Comparison of ENCODE assay signal across 25 cellular contexts in genomic region chr9:73741316-73741715, GRCh38.
"Had no signal": no experiment of that assay in that cellular context is flagged by ENCODE, and none has a peak within 500 bp of the region (broad histone marks: within the 10 kb centered on the region; RNA-seq: fewer than 3 reads in every experiment).

No MANE protein-coding gene starts in this region.

- H3K27me3 ChIP-seq: colonic mucosa, gastrocnemius medialis, neutrophil, pancreas, right atrium auricular region, spleen, testis, tibial artery had no signal

- DNase-seq: colonic mucosa; effector CD8-positive, alpha-beta T cell; endodermal cell; foreskin fibroblast; gastrocnemius medialis; head of caudate nucleus; mesenchymal stem cell; mucosa of descending colon; naive B cell; pancreas; spleen; stimulated activated CD4-positive, alpha-beta T cell treated with anti-CD3 and anti-CD28 coated beads, Interleukin-4, amount 100 ng/mL, for 4 hours; stimulated activated naive CD8-positive, alpha-beta T cell treated with anti-CD3 and anti-CD28 coated beads, Interleukin-15, Interleukin-2, amounts not matched to agents 100 U/mL and 50 U/mL, for 24 hours; substantia nigra; testis; tibial artery had no signal

- H3K4me3 ChIP-seq: colonic mucosa, gastrocnemius medialis, lung, mucosa of descending colon, pancreas, right atrium auricular region, skin epidermis, spleen, testis, tibial artery had no signal

- H3K9me3 ChIP-seq: colonic mucosa, gastrocnemius medialis, mucosa of descending colon, neutrophil, pancreas, testis, tibial artery had no signal

- H3K27ac ChIP-seq: colonic mucosa, epithelial cell of prostate, gastrocnemius medialis, neutrophil, pancreas, right atrium auricular region, skin epidermis, spleen, testis, tibial artery had no signal

- H3K4me1 ChIP-seq: colonic mucosa, gastrocnemius medialis, pancreas, right atrium auricular region, spleen, testis, tibial artery had no signal

- H3K36me3 ChIP-seq: colonic mucosa, gastrocnemius medialis, neutrophil, pancreas, right atrium auricular region, spleen, tibial artery had no signal

- ATAC-seq: esophagus mucosa; gastrocnemius medialis; left lobe of liver; mucosa of descending colon; natural killer cell treated with Interleukin-12 subunit alpha and Interleukin-12 subunit beta and Interleukin-15 and Interleukin-18, amount 100 ng/mL, for 72 hours; pancreas; stimulated activated memory B cell treated with anti-CD40 and anti-IgM and Interleukin-4, amounts not matched to agents 10 μg/mL and 1 μg/mL and 100 μg/mL, for 72 hours; stimulated activated naive CD8-positive, alpha-beta T cell treated with anti-CD3 and anti-CD28 coated beads, Interleukin-15, Interleukin-2, amounts not matched to agents 100 U/mL and 50 U/mL, for 24 hours had no signal
